1 cellular context compared by ENCODE assay signal in the genomic region with DNA sequence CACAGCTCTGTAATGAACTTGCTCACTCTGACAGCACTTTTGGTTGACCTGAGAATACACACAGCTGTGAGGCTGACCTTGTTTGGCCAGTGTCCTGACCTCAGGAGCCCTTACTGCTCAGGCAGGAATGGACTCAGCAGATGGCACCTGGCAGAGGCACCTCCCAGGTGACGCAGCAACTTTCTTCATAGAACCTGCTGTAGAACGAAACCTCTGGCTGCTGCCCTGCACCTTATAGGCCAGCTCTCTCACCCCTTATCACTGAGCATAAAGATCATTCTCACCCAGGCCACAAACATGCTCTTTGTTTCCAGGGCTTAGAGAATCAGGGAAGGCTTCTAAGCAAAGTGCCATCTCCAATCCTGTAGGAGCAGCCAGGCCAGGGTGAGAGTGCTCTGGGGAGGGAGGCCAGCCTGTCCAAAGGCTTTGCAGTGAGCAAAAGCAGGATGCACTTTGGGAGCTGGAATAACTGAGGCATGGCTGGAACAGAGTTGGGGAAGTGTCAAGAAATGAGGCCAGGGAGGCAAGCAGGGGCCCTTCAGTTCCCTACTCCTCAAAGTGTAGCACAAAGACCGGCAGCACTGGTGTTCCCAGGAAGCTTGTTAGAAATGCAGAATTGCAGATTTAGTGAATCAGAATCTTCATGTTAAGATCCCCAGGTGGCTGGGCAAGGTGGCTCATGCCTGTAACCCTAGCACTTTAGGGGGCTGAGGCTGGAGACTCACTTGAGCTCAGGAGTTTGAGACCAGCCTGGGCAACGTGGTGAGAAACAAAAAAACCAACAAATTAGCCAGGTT.
A peak's percentile ranks its signal among the peaks of the same experiment; 100 is the strongest.
TF ChIP-seq lines count a peak whose summit lies in the region.

No MANE protein-coding gene starts in this region.

TF ChIP-seq in HepG2, 621 proteins besides CTCF, POLR2A, EP300 and RAD21 (continued from another document):
- TF ChIP-seq, protein P1, sequence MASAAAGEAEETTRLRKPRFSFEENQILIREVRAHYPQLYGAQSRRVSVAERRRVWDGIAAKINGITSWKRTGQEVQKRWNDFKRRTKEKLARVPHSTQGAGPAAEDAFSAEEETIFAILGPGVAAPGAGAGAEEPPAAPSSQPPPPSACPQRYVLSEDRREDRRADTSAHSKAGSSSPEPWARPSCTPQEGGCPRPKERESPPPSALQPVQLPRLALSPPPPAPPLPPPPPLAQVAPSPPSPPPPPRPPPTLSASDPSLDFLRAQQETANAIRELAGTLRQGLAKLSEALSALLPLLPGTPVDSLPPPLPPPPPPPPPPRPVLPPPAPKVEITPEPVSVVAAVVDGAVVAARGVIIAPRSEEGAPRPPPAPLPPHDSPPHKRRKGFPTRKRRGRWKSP (CRISPR knock-in tag; IDR thresholded peaks at IDR 0.05): no peak
- TF ChIP-seq ZNF205 (CRISPR knock-in tag; IDR thresholded peaks at IDR 0.05) (peak; percentile 46; the same call in 1 of the 2 replicates), ZSCAN20 (CRISPR knock-in tag; IDR thresholded peaks at IDR 0.05; ENCODE audit: borderline replicate concordance) (no peak), ZNF703 (CRISPR knock-in tag; IDR thresholded peaks at IDR 0.05; ENCODE audit: borderline replicate concordance) (no peak), MAFK (conservative IDR thresholded peaks at IDR 0.05 in 1 of 2, IDR thresholded peaks at IDR 0.05 in 1 of 2; ENCODE audit: low read length in 2 of 2) (peak in 1 of 2 experiments; percentile 65; a peak in 3 of 4 replicates), ZNF143 (CRISPR knock-in tag; IDR thresholded peaks at IDR 0.05) (no peak), POLR2AphosphoS5 (IDR thresholded peaks at IDR 0.05; ENCODE audit: low read depth, low read length) (no peak), ZBTB3 (CRISPR knock-in tag; IDR thresholded peaks at IDR 0.05; ENCODE audit: borderline replicate concordance, low read depth) (no peak), NR2F6 (IDR thresholded peaks at IDR 0.05) (peak; percentile 42; the same call in 1 of the 2 replicates), NR2F6 (CRISPR knock-in tag; IDR thresholded peaks at IDR 0.05) (peak; percentile 57; the same call in 1 of the 2 replicates), NCOR1 (IDR thresholded peaks at IDR 0.05; ENCODE audit: borderline replicate concordance, low read length) (no peak), CHD2 (IDR thresholded peaks at IDR 0.05; ENCODE audit: low read depth, low read length) (no peak), HDAC2 (CRISPR knock-in tag; IDR thresholded peaks at IDR 0.05) (peak; percentile 41), REPIN1 (CRISPR knock-in tag; IDR thresholded peaks at IDR 0.05; ENCODE audit: borderline replicate concordance, low read depth) (peak; percentile 31; the same call in 1 of the 2 replicates), MTA1 (CRISPR knock-in tag; IDR thresholded peaks at IDR 0.05; ENCODE audit: borderline replicate concordance) (no peak), SP5 (CRISPR knock-in tag; IDR thresholded peaks at IDR 0.05; ENCODE audit: borderline replicate concordance, low read depth) (no peak), RELA (CRISPR knock-in tag; IDR thresholded peaks at IDR 0.05) (no peak), ZNF614 (CRISPR knock-in tag; IDR thresholded peaks at IDR 0.05; ENCODE audit: borderline replicate concordance) (no peak), ZNF441 (CRISPR knock-in tag; IDR thresholded peaks at IDR 0.05; ENCODE audit: borderline replicate concordance) (no peak), ZNF331 (CRISPR knock-in tag; IDR thresholded peaks at IDR 0.05) (peak; percentile 22; the same call in 1 of the 2 replicates)
- TF ChIP-seq, protein P2, sequence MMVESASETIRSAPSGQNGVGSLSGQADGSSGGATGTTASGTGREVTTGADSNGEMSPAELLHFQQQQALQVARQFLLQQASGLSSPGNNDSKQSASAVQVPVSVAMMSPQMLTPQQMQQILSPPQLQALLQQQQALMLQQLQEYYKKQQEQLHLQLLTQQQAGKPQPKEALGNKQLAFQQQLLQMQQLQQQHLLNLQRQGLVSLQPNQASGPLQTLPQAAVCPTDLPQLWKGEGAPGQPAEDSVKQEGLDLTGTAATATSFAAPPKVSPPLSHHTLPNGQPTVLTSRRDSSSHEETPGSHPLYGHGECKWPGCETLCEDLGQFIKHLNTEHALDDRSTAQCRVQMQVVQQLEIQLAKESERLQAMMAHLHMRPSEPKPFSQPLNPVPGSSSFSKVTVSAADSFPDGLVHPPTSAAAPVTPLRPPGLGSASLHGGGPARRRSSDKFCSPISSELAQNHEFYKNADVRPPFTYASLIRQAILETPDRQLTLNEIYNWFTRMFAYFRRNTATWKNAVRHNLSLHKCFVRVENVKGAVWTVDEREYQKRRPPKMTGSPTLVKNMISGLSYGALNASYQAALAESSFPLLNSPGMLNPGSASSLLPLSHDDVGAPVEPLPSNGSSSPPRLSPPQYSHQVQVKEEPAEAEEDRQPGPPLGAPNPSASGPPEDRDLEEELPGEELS (CRISPR knock-in tag; IDR thresholded peaks at IDR 0.05): 0 out of 2 replicates have a peak, but pooled peaks have one; percentile 20
- TF ChIP-seq, protein P3, sequence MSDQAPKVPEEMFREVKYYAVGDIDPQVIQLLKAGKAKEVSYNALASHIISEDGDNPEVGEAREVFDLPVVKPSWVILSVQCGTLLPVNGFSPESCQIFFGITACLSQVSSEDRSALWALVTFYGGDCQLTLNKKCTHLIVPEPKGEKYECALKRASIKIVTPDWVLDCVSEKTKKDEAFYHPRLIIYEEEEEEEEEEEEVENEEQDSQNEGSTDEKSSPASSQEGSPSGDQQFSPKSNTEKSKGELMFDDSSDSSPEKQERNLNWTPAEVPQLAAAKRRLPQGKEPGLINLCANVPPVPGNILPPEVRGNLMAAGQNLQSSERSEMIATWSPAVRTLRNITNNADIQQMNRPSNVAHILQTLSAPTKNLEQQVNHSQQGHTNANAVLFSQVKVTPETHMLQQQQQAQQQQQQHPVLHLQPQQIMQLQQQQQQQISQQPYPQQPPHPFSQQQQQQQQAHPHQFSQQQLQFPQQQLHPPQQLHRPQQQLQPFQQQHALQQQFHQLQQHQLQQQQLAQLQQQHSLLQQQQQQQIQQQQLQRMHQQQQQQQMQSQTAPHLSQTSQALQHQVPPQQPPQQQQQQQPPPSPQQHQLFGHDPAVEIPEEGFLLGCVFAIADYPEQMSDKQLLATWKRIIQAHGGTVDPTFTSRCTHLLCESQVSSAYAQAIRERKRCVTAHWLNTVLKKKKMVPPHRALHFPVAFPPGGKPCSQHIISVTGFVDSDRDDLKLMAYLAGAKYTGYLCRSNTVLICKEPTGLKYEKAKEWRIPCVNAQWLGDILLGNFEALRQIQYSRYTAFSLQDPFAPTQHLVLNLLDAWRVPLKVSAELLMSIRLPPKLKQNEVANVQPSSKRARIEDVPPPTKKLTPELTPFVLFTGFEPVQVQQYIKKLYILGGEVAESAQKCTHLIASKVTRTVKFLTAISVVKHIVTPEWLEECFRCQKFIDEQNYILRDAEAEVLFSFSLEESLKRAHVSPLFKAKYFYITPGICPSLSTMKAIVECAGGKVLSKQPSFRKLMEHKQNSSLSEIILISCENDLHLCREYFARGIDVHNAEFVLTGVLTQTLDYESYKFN (CRISPR knock-in tag; conservative IDR thresholded peaks at IDR 0.05): peak; percentile 41; the same call in 1 of the 2 replicates
- TF ChIP-seq, protein P4, sequence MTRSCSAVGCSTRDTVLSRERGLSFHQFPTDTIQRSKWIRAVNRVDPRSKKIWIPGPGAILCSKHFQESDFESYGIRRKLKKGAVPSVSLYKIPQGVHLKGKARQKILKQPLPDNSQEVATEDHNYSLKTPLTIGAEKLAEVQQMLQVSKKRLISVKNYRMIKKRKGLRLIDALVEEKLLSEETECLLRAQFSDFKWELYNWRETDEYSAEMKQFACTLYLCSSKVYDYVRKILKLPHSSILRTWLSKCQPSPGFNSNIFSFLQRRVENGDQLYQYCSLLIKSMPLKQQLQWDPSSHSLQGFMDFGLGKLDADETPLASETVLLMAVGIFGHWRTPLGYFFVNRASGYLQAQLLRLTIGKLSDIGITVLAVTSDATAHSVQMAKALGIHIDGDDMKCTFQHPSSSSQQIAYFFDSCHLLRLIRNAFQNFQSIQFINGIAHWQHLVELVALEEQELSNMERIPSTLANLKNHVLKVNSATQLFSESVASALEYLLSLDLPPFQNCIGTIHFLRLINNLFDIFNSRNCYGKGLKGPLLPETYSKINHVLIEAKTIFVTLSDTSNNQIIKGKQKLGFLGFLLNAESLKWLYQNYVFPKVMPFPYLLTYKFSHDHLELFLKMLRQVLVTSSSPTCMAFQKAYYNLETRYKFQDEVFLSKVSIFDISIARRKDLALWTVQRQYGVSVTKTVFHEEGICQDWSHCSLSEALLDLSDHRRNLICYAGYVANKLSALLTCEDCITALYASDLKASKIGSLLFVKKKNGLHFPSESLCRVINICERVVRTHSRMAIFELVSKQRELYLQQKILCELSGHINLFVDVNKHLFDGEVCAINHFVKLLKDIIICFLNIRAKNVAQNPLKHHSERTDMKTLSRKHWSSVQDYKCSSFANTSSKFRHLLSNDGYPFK (CRISPR knock-in tag; IDR thresholded peaks at IDR 0.05; ENCODE audit: borderline replicate concordance): no peak
- TF ChIP-seq, protein P5, sequence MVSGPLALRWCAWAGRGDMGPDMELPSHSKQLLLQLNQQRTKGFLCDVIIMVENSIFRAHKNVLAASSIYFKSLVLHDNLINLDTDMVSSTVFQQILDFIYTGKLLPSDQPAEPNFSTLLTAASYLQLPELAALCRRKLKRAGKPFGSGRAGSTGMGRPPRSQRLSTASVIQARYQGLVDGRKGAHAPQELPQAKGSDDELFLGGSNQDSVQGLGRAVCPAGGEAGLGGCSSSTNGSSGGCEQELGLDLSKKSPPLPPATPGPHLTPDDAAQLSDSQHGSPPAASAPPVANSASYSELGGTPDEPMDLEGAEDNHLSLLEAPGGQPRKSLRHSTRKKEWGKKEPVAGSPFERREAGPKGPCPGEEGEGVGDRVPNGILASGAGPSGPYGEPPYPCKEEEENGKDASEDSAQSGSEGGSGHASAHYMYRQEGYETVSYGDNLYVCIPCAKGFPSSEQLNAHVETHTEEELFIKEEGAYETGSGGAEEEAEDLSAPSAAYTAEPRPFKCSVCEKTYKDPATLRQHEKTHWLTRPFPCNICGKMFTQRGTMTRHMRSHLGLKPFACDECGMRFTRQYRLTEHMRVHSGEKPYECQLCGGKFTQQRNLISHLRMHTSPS (CRISPR knock-in tag; IDR thresholded peaks at IDR 0.05; ENCODE audit: low read depth): 0 out of 2 replicates have a peak, but pooled peaks have one; percentile 23
- TF ChIP-seq, protein P6, sequence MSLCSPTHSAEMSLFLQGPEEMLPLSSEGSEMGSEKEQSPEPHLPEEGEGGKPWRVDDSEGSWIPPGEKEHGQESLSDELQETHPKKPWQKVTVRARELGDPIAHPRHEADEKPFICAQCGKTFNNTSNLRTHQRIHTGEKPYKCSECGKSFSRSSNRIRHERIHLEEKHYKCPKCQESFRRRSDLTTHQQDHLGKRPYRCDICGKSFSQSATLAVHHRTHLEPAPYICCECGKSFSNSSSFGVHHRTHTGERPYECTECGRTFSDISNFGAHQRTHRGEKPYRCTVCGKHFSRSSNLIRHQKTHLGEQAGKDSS (CRISPR knock-in tag; IDR thresholded peaks at IDR 0.05; ENCODE audit: borderline replicate concordance, low read depth): no peak
TF ChIP-seq in HepG2: peak in this region for 39.
